Comparison of ENCODE assay signal across 14 cellular contexts in genomic region chr19:18499055-18499775, GRCh38. TPM values are rescaled to one million over a fixed set of nuclear protein-coding genes. Genes with fewer than 3 reads are reported as not detected.
DNase-seq lines count a peak whose midpoint lies in the region; ATAC-seq and TF ChIP-seq lines count a peak whose summit lies in the region.
"Had no signal": no experiment of that assay in that cellular context is flagged by ENCODE, and none has a peak within 500 bp of the region (broad histone marks: within the 10 kb centered on the region; RNA-seq: fewer than 3 reads in every experiment).

No MANE protein-coding gene starts in this region.

- TF ChIP-seq EP300 in esophagus muscularis mucosa (IDR thresholded peaks at IDR 0.05) (no peak), stomach (IDR thresholded peaks at IDR 0.05) (no peak)

- H3K4me1 ChIP-seq in esophagus muscularis mucosa (peaks cover 95 to 100% (median 99%) of the 10 kb centered on the region in 4 donors), stomach (peaks cover 83 to 100% (median 97%) of the 10 kb centered on the region in 4 donors)

- H3K36me3 Mint-ChIP-seq in activated T-cell treated with anti-CD3 and anti-CD28 coated beads, Interleukin-2, amount 50 U/mL, for 72 hours (ENCODE audit: insufficient read depth in 2 of 2) = no peaks in the 10 kb centered on the region
- H3K36me3 Mint-ChIP-seq in activated T-cell treated with anti-CD3 and anti-CD28 coated beads, Interleukin-2, amount 50 U/mL, for 4 hours (ENCODE audit: insufficient read depth) = no peaks in the 10 kb centered on the region
- H3K36me3 Mint-ChIP-seq in endothelial cell (ENCODE audit: low read depth, unreplicated experiment) = peaks cover 7% of the 10 kb centered on the region
- H3K36me3 Mint-ChIP-seq: type B pancreatic cell had no signal

- no peaks in the 10 kb centered on the region for H3K27me3 ChIP-seq in esophagus muscularis mucosa
- H3K27me3 ChIP-seq in stomach = no peaks in the 10 kb centered on the region

- no peak for ATAC-seq in activated T-cell treated with anti-CD3 and anti-CD28 coated beads, Interleukin-2, amount 50 U/mL, for 72 hours (replicated peaks in 1 of 2)
- ATAC-seq in activated T-cell treated with anti-CD3 and anti-CD28 coated beads, Interleukin-2, amount 50 U/mL, for 4 hours = no peak
- no peak for ATAC-seq in GM21825 (IDR thresholded peaks at IDR 0.05; ENCODE audit: unreplicated experiment)

- H3K27ac ChIP-seq in esophagus muscularis mucosa (replicated peaks in 1 of 4) = peak overlapping the region; percentile 54 to 72 (median 62)
- peak overlapping the region in 4 of 5 donors; percentile 13 to 75 (median 74) for H3K27ac ChIP-seq in stomach

- H3K36me3 ChIP-seq in esophagus muscularis mucosa (no peaks in the 10 kb centered on the region), stomach (no peaks in the 10 kb centered on the region)

- TF ChIP-seq POLR2A in esophagus muscularis mucosa (IDR thresholded peaks at IDR 0.05; ENCODE audit: low read depth) = no peak
- TF ChIP-seq POLR2A in stomach (IDR thresholded peaks at IDR 0.05) = no peak

- intact Hi-C loops in esophagus muscularis mucosa (cut with DNase I) (no loop called here), stomach (cut with DNase I; ENCODE audit: low total_unique reads) (no loop called here)

- TF ChIP-seq CTCF in esophagus muscularis mucosa (IDR thresholded peaks at IDR 0.05) = no peak
- no peak for TF ChIP-seq CTCF in stomach (IDR thresholded peaks at IDR 0.05)
- TF ChIP-seq CTCF in endothelial cell (IDR thresholded peaks at IDR 0.05; ENCODE audit: unreplicated experiment) = no peak

- peak overlapping the region; percentile 89 for H3K27ac Mint-ChIP-seq in activated T-cell treated with anti-CD3 and anti-CD28 coated beads, Interleukin-2, amount 50 U/mL, for 72 hours
- H3K27ac Mint-ChIP-seq in endothelial cell (ENCODE audit: unreplicated experiment) = no peak overlapping the region
- H3K27ac Mint-ChIP-seq: type B pancreatic cell had no signal

- H3K9me3 ChIP-seq in esophagus muscularis mucosa (no peaks in the 10 kb centered on the region), stomach (no peaks in the 10 kb centered on the region)

- peaks cover 81% of the 10 kb centered on the region for H3K4me1 Mint-ChIP-seq in activated T-cell treated with anti-CD3 and anti-CD28 coated beads, Interleukin-2, amount 50 U/mL, for 72 hours (ENCODE audit: low read depth)
- H3K4me1 Mint-ChIP-seq in activated T-cell treated with anti-CD3 and anti-CD28 coated beads, Interleukin-2, amount 50 U/mL, for 4 hours (ENCODE audit: low read depth) = peaks cover 92% of the 10 kb centered on the region
- peaks cover 11% of the 10 kb centered on the region for H3K4me1 Mint-ChIP-seq in endothelial cell (ENCODE audit: unreplicated experiment)

- H3K4me3 Mint-ChIP-seq in activated T-cell treated with anti-CD3 and anti-CD28 coated beads, Interleukin-2, amount 50 U/mL, for 72 hours = peak overlapping the region in 1 of 2 donors; percentile 21
- H3K4me3 Mint-ChIP-seq in activated T-cell treated with anti-CD3 and anti-CD28 coated beads, Interleukin-2, amount 50 U/mL, for 4 hours = no peak overlapping the region
- no peak overlapping the region for H3K4me3 Mint-ChIP-seq in endothelial cell (ENCODE audit: unreplicated experiment)
- H3K4me3 Mint-ChIP-seq: type B pancreatic cell had no signal

- DNase-seq in activated T-cell treated with anti-CD3 and anti-CD28 coated beads, Interleukin-2, amount 50 U/mL, for 72 hours = no peak
- DNase-seq in activated T-cell treated with anti-CD3 and anti-CD28 coated beads, Interleukin-2, amount 50 U/mL, for 4 hours = no peak
- peak; percentile 24 for DNase-seq in RPMI7951 (ENCODE audit: low read depth)
- no peak for DNase-seq in esophagus muscularis mucosa (ENCODE audit: extremely low spot score)
- no peak for DNase-seq in stomach
- no peak for DNase-seq in endothelial cell (ENCODE audit: low spot score)
- no peak for DNase-seq in NCI-H226
- DNase-seq: amniotic stem cell, GF-D8, midbrain, NCI-H1105, NCI-H526 treated with DMSO at 0.1 percent for 48 hours had no signal

- 92% methylated on average over 7 of the region's 7 CpGs for WGBS in esophagus muscularis mucosa
- WGBS in stomach, 5 donors = 70 to 87% (median 81%) methylated on average over 6 to 7 of the region's 7 CpGs

- no peaks in the 10 kb centered on the region for H3K27me3 Mint-ChIP-seq in activated T-cell treated with anti-CD3 and anti-CD28 coated beads, Interleukin-2, amount 50 U/mL, for 72 hours (ENCODE audit: low read depth)
- no peaks in the 10 kb centered on the region for H3K27me3 Mint-ChIP-seq in activated T-cell treated with anti-CD3 and anti-CD28 coated beads, Interleukin-2, amount 50 U/mL, for 4 hours (ENCODE audit: low read depth)
- H3K27me3 Mint-ChIP-seq in endothelial cell (ENCODE audit: unreplicated experiment) = peaks cover 5% of the 10 kb centered on the region
- H3K27me3 Mint-ChIP-seq: type B pancreatic cell had no signal

- H3K4me3 ChIP-seq in esophagus muscularis mucosa (no peak overlapping the region), stomach (no peak overlapping the region)

- no peaks in the 10 kb centered on the region for H3K9me3 Mint-ChIP-seq in activated T-cell treated with anti-CD3 and anti-CD28 coated beads, Interleukin-2, amount 50 U/mL, for 72 hours
- H3K9me3 Mint-ChIP-seq in activated T-cell treated with anti-CD3 and anti-CD28 coated beads, Interleukin-2, amount 50 U/mL, for 4 hours = no peaks in the 10 kb centered on the region
- no peaks in the 10 kb centered on the region for H3K9me3 Mint-ChIP-seq in endothelial cell (ENCODE audit: unreplicated experiment)
- H3K9me3 Mint-ChIP-seq: type B pancreatic cell had no signal

RNA-seq across cellular contexts. Expression of gene ELL, which starts 22.7 kb away (rescaled TPM):
- total RNA-seq in activated T-cell treated with anti-CD3 and anti-CD28 coated beads, Interleukin-2, amount 50 U/mL, for 72 hours = 10 to 100 TPM; 25.9 to 32.3 TPM
- 10 to 100 TPM; 25.6 to 32.5 (median 28.8) TPM for total RNA-seq in activated T-cell treated with anti-CD3 and anti-CD28 coated beads, Interleukin-2, amount 50 U/mL, for 4 hours
- 6.5 and 7.2 TPM in 2 replicates for total RNA-seq in RPMI7951 (2014; rRNA removed; shearing (Covaris generic))
- total RNA-seq in esophagus muscularis mucosa = 10 to 100 TPM in 3 of 4 donors, 1 to 10 TPM in 1; 9.1 to 35.1 (median 20.1) TPM
- 10 to 100 TPM in 3 of 5 donors, 1 to 10 TPM in 2; 8.0 to 88.7 (median 13.5) TPM for total RNA-seq in stomach
- polyA plus RNA-seq in stomach = 10 to 100 TPM in 1 of 3 donors, 1 to 10 TPM in 2; 4.1 to 12.7 (median 8.1) TPM
- total RNA-seq in endothelial cell (ENCODE audit: unreplicated experiment) = 11.0 TPM

RNA-seq across cellular contexts. Expression of gene FKBP8, which starts 44.2 kb away (rescaled TPM):
- total RNA-seq in activated T-cell treated with anti-CD3 and anti-CD28 coated beads, Interleukin-2, amount 50 U/mL, for 72 hours = 100 to 1,000 TPM; 223 to 239 TPM
- total RNA-seq in activated T-cell treated with anti-CD3 and anti-CD28 coated beads, Interleukin-2, amount 50 U/mL, for 4 hours = 100 to 1,000 TPM; 155 to 163 (median 155) TPM
- 172 and 199 TPM in 2 replicates for total RNA-seq in RPMI7951 (2014; rRNA removed; shearing (Covaris generic))
- total RNA-seq in esophagus muscularis mucosa (100 to 1,000 TPM; 420 to 568 (median 430) TPM), stomach (100 to 1,000 TPM in 4 of 5 donors, 10 to 100 TPM in 1; 87.8 to 819 (median 197) TPM), endothelial cell (ENCODE audit: unreplicated experiment) (229 TPM)
- polyA plus RNA-seq in stomach = 100 to 1,000 TPM; 157 to 254 (median 249) TPM

RNA-seq across cellular contexts. Expression of gene KXD1, which starts 58.5 kb away (rescaled TPM):
- 100 to 1,000 TPM; 127 to 139 TPM for total RNA-seq in activated T-cell treated with anti-CD3 and anti-CD28 coated beads, Interleukin-2, amount 50 U/mL, for 72 hours
- 100 to 1,000 TPM; 112 to 129 (median 126) TPM for total RNA-seq in activated T-cell treated with anti-CD3 and anti-CD28 coated beads, Interleukin-2, amount 50 U/mL, for 4 hours
- total RNA-seq in RPMI7951 (2014; rRNA removed; shearing (Covaris generic)) = 159 TPM in 2 replicates
- total RNA-seq in esophagus muscularis mucosa (100 to 1,000 TPM; 129 to 155 (median 149) TPM), stomach (100 to 1,000 TPM in 2 of 5 donors, 10 to 100 TPM in 3; 30.8 to 513 (median 55.4) TPM), endothelial cell (ENCODE audit: unreplicated experiment) (105 TPM)
- 100 to 1,000 TPM in 1 of 3 donors, 10 to 100 TPM in 2; 71.0 to 131 (median 84.5) TPM for polyA plus RNA-seq in stomach
